ENCODE assay signal across 23 cellular contexts in the genomic region with DNA sequence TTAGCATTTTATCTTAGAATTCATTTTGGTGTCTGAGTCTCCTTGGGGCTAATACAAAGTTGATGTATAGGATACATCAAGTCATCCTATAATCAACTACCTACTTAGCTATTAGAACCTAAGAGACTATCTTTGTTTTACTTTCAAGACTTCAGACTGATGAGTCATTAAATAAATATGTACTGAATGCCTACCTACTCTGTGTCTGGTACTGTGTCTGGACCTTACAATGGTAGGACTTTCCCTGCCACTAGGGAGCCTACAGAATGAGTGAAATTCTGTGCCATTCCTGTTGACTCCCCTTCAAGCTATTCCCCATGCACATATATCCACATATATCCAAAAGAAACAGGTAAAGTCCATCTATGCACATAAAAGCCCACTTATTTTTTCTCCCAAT.
DNase-seq lines count a peak whose midpoint lies in the region; TF ChIP-seq lines count a peak whose summit lies in the region.
"Had no signal": no experiment of that assay in that cellular context is flagged by ENCODE, and none has a peak within 500 bp of the region (broad histone marks: within the 10 kb centered on the region; RNA-seq: fewer than 3 reads in every experiment).

No MANE protein-coding gene starts in this region.

- no peak overlapping the region for H3K18ac ChIP-seq in trophoblast cell (ENCODE audit: low read length)

- no peak overlapping the region for H2AK5ac ChIP-seq in trophoblast cell (ENCODE audit: low read length)

- no peak overlapping the region for H3K4ac ChIP-seq in trophoblast cell (ENCODE audit: low read depth, low read length)

- no peak overlapping the region for H3K27ac ChIP-seq in mammary epithelial cell (ENCODE audit: insufficient read depth, low read depth, low read length)
- H3K27ac ChIP-seq in trophoblast cell (ENCODE audit: low read depth, low read length): no peak overlapping the region
- H3K27ac ChIP-seq: C4-2B, spleen, tibial nerve had no signal

- no peaks in the 10 kb centered on the region for H3K36me3 ChIP-seq in mammary epithelial cell (ENCODE audit: insufficient read depth, low read length)
- no peaks in the 10 kb centered on the region for H3K36me3 ChIP-seq in trophoblast cell (ENCODE audit: control insufficient read depth in 1 of 2, insufficient read depth in 2 of 2, low read length in 2 of 2)
- H3K36me3 ChIP-seq: spleen, tibial nerve had no signal

- no peak overlapping the region for H2BK120ac ChIP-seq in trophoblast cell (ENCODE audit: insufficient read depth, low read length, poor library complexity)

- H3K4me1 ChIP-seq in mammary epithelial cell (ENCODE audit: insufficient read depth, low read length) (no peaks in the 10 kb centered on the region), trophoblast cell (ENCODE audit: control insufficient read depth in 1 of 2, insufficient read depth in 2 of 2, low read length in 2 of 2) (no peaks in the 10 kb centered on the region)
- H3K4me1 ChIP-seq: spleen, tibial nerve had no signal

- no peak overlapping the region for H2AFZ ChIP-seq in mammary epithelial cell (ENCODE audit: low read depth, low read length)
- no peak overlapping the region for H2AFZ ChIP-seq in trophoblast cell (ENCODE audit: insufficient read depth, low read length, poor library complexity)

- H3K79me2 ChIP-seq in mammary epithelial cell (ENCODE audit: insufficient read depth, low read length) (no peaks in the 10 kb centered on the region), trophoblast cell (ENCODE audit: control insufficient read depth, insufficient read depth, low read length, poor library complexity) (no peaks in the 10 kb centered on the region)

- H3K4me2 ChIP-seq in mammary epithelial cell (ENCODE audit: insufficient read depth, low read depth, low read length): no peak overlapping the region
- no peak overlapping the region for H3K4me2 ChIP-seq in trophoblast cell (ENCODE audit: low read length)

- no peaks in the 10 kb centered on the region for H3K9me3 ChIP-seq in mammary epithelial cell (replicated peaks; ENCODE audit: insufficient read depth, low read length)
- no peaks in the 10 kb centered on the region for H3K9me3 ChIP-seq in trophoblast cell (ENCODE audit: insufficient read depth, low read depth, low read length)
- H3K9me3 ChIP-seq: tibial nerve had no signal

- in situ Hi-C loops in mammary epithelial cell (cut with MboI; ENCODE audit: low sequenced_read_pairs in 2 of 2): no loop called here

- dilution Hi-C loops in mammary epithelial cell (cut with HindIII; ENCODE audit: low sequenced_read_pairs): no loop called here

- DNase-seq in Daoy (ENCODE audit: low read depth): peak; percentile 11
- DNase-seq in LoVo (ENCODE audit: low spot score): peak; percentile 6
- peak; percentile 29 for DNase-seq in mammary epithelial cell
- peak; percentile 13 to 61 for DNase-seq in trophoblast cell
- DNase-seq in NCI-H1436 treated with DMSO at 0.1 percent for 48 hours (lab: John Stamatoyannopoulos, UW): no peak
- no peak for DNase-seq in COLO829 (ENCODE audit: low spot score)
- DNase-seq in SK-N-DZ (ENCODE audit: low spot score): no peak
- DNase-seq: activated CD4-positive, alpha-beta T cell treated with anti-CD3 and anti-CD28 coated beads for 36 hours; activated gamma-delta T cell treated with Interleukin-2 at 50 U/mL for 16 hours; activated naive CD8-positive, alpha-beta T cell treated with anti-CD3 and anti-CD28 coated beads, Interleukin-2, amount 50 U/mL, for 24 hours; activated T-cell treated with anti-CD3 and anti-CD28 coated beads, Interleukin-2, amount 50 U/mL, for 24 hours; cerebellar nuclear complex; H9; kidney; MM.1S; NCI-H446 treated with DMSO at 0.1 percent for 48 hours; nephron progenitor cell; Right ventricle myocardium superior; spleen; stimulated activated CD4-positive, alpha-beta T cell treated with anti-CD3 and anti-CD28 coated beads, Interleukin-2, amount 100 ng/mL, for 48 hours had no signal

- TF ChIP-seq CTCF in mammary epithelial cell (conservative IDR thresholded peaks at IDR 0.05 in 1 of 2, IDR thresholded peaks at IDR 0.05 in 1 of 2; ENCODE audit: extremely low read depth in 1 of 2, insufficient read depth in 1 of 2, low read depth in 1 of 2, low read length in 2 of 2): no peak

- H3K9ac ChIP-seq in mammary epithelial cell (ENCODE audit: insufficient read depth, low read length) (no peak overlapping the region), trophoblast cell (ENCODE audit: low read length) (no peak overlapping the region)

- intact Hi-C loops in mammary epithelial cell (cut with micrococcal nuclease): no loop called here

- no peak overlapping the region for H3K14ac ChIP-seq in trophoblast cell (ENCODE audit: low read length)

- H4K12ac ChIP-seq in trophoblast cell (ENCODE audit: low read depth, low read length): no peak overlapping the region

- CTCF ChIA-PET in mammary epithelial cell (lab: Charles Lee; ENCODE audit: low non-redundant PET): no interaction called here

- H3K23ac ChIP-seq in trophoblast cell (ENCODE audit: low read length): no peak overlapping the region

- no peak overlapping the region for H2BK12ac ChIP-seq in trophoblast cell (ENCODE audit: low read length)

- H3K4me3 ChIP-seq in mammary epithelial cell (replicated peaks in 1 of 3; ENCODE audit: insufficient read depth in 1 of 3, low read depth in 2 of 3, low read length in 3 of 3) (no peak overlapping the region), trophoblast cell (ENCODE audit: low read depth, low read length) (no peak overlapping the region)
- H3K4me3 ChIP-seq: K562, spleen, tibial nerve had no signal

- no peaks in the 10 kb centered on the region for H4K20me1 ChIP-seq in mammary epithelial cell (ENCODE audit: insufficient read depth, low read length)

- H3K27me3 ChIP-seq in mammary epithelial cell (ENCODE audit: insufficient read depth, low read length): no peaks in the 10 kb centered on the region
- no peaks in the 10 kb centered on the region for H3K27me3 ChIP-seq in trophoblast cell (ENCODE audit: insufficient read depth, low read length)
- H3K27me3 ChIP-seq: spleen, tibial nerve had no signal

- no peak overlapping the region for H2BK5ac ChIP-seq in trophoblast cell (ENCODE audit: low read depth, low read length, poor library complexity)

- H4K8ac ChIP-seq in trophoblast cell (ENCODE audit: low read depth, low read length): no peak overlapping the region

- H3K79me1 ChIP-seq in trophoblast cell (ENCODE audit: low read length): no peaks in the 10 kb centered on the region

- no TSS peak for BruUV-seq in mammary epithelial cell (replicated peaks; lab: Mats Ljungman, UMichigan)

- no peak overlapping the region for H4K91ac ChIP-seq in trophoblast cell (ENCODE audit: low read depth, low read length)

Comparison
In these comparisons a context has a peak if more than half of its experiments do, and no peak if none do; other contexts are left out.
1. DNase-seq: peak in Daoy (single experiment), LoVo (single experiment), mammary epithelial cell (single experiment) and trophoblast cell (2 of 2); none in NCI-H1436 treated with DMSO at 0.1 percent for 48 hours (single experiment), COLO829 (single experiment) and SK-N-DZ (single experiment).